9 cellular contexts compared by ENCODE assay signal in the genomic region with DNA sequence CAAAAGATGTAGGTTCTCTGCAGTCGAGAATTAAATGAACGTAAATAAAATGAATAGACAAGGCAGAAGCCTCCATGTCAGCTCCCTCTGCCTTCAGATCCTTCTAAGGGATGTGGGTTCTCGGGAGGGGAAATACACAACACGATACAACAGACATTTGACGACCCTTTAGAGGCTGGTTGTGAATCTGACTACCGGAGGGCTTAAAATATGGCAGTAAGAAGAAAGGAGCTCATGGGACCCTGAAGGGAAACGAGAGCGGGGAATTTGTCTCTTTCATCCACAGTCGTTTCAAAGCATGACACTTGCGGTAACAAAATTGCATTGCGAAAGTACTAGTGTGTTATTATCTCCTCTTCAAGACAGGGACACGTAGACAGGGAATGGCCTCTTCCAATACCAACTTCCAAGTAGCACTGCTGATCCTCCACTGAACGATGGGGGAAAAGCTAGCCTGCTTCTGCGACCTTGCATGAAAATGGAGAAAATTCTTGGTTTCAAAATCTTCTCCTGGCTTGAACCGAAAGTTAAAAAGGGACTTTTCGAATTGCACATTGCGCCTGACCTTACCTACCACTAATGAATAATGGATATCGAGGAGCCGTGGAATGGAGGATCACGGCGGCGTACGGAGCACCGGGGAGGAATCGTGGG. TPM values are rescaled to one million over a fixed set of nuclear protein-coding genes. Genes with fewer than 3 reads are reported as not detected.
DNase-seq lines count a peak whose midpoint lies in the region; FAIRE-seq and TF ChIP-seq lines count a peak whose summit lies in the region.
"Had no signal": no experiment of that assay in that cellular context is flagged by ENCODE, and none has a peak within 500 bp of the region (broad histone marks: within the 10 kb centered on the region; RNA-seq: fewer than 3 reads in every experiment).

No MANE protein-coding gene starts in this region.

- no peaks in the 10 kb centered on the region for H3K79me2 ChIP-seq in keratinocyte (ENCODE audit: control insufficient read depth, insufficient read depth, low read length)

- H3K4me3 Mint-ChIP-seq in IgD-negative memory B cell = peak overlapping the region; percentile 91 to 98 (median 93)

- FAIRE-seq in keratinocyte (lab: Jason Lieb, UNC) = no peak

- H3K9me1 ChIP-seq in keratinocyte (ENCODE audit: control insufficient read depth, extremely low read depth, insufficient read depth, low read length) = no peaks in the 10 kb centered on the region

- no peaks in the 10 kb centered on the region for H4K20me1 ChIP-seq in keratinocyte (ENCODE audit: control insufficient read depth, extremely low read depth, insufficient read depth, low read length)

- no peaks in the 10 kb centered on the region for H3K9me3 Mint-ChIP-seq in IgD-negative memory B cell

- H3K4me1 ChIP-seq in keratinocyte (ENCODE audit: control insufficient read depth, extremely low read depth, insufficient read depth, low read length) (no peaks in the 10 kb centered on the region), subcutaneous abdominal adipose tissue (ENCODE audit: control insufficient read depth in 5 of 5, insufficient read depth in 5 of 5, low read length in 5 of 5) (peaks cover 0 to 36% (median 31%) of the 10 kb centered on the region in 5 donors)

- peaks cover 13 to 27% (median 27%) of the 10 kb centered on the region in 3 donors for H3K4me1 Mint-ChIP-seq in IgD-negative memory B cell

- dilution Hi-C loops in keratinocyte (cut with MboI; ENCODE audit: extremely low pct_ligation_motif_present, low sequenced_read_pairs) = no loop called here

- H3K4me2 ChIP-seq in keratinocyte (ENCODE audit: control insufficient read depth, extremely low read depth, insufficient read depth, low read depth, low read length) = peak overlapping the region; percentile 77

- H2AFZ ChIP-seq in keratinocyte (ENCODE audit: control insufficient read depth, low read length) = peak overlapping the region; percentile 65

- H3K27me3 Mint-ChIP-seq in IgD-negative memory B cell = peaks cover 16% of the 10 kb centered on the region

- in situ Hi-C loops in KBM-7 (cut with MboI; ENCODE audit: low pct_unique_long_range_greater_than_20kb, low sequenced_read_pairs) = no loop called here

- H3K4me3 ChIP-seq in keratinocyte (ENCODE audit: control insufficient read depth in 2 of 3, extremely low read depth in 1 of 3, insufficient read depth in 2 of 3, low read depth in 1 of 3, low read length in 3 of 3) (peak overlapping the region; percentile 50 to 62 (median 57)), subcutaneous abdominal adipose tissue (ENCODE audit: low read depth in 1 of 5, low read length in 5 of 5) (peak overlapping the region; percentile 65 to 88 (median 74))

- peak overlapping the region; percentile 96 to 97 (median 96) for H3K27ac Mint-ChIP-seq in IgD-negative memory B cell

- H3K9ac ChIP-seq in keratinocyte (ENCODE audit: control insufficient read depth, extremely low read depth, insufficient read depth, low read length) (peak overlapping the region; percentile 52), subcutaneous abdominal adipose tissue (ENCODE audit: low read length in 5 of 5) (peak overlapping the region in 3 of 5 donors; percentile 1 to 68 (median 44))

- peak; percentile 9 for DNase-seq in DMS153 (lab: John Stamatoyannopoulos, UW)
- no peak for DNase-seq in DMS153 treated with DMSO at 0.1 percent for 48 hours (lab: John Stamatoyannopoulos, UW; ENCODE audit: unreplicated experiment)
- DNase-seq in keratinocyte (ENCODE audit: low read depth, low spot score) = no peak
- DNase-seq in OCI-M1 (lab: John Stamatoyannopoulos, UW) = no peak
- DNase-seq in KBM-7 = no peak

- no peak for TF ChIP-seq CTCF in keratinocyte (optimal IDR thresholded peaks at IDR 0.05 in 1 of 3, IDR thresholded peaks at IDR 0.05 in 1 of 3, conservative IDR thresholded peaks at IDR 0.05 in 1 of 3; ENCODE audit: extremely low read depth in 1 of 3, insufficient read depth in 2 of 3, low read length in 3 of 3)

- H3K36me3 Mint-ChIP-seq in IgD-negative memory B cell = no peaks in the 10 kb centered on the region

- H3K27ac ChIP-seq in angular gyrus (ENCODE audit: low read depth, low read length) = peak overlapping the region; percentile 94
- no peak overlapping the region for H3K27ac ChIP-seq in keratinocyte (ENCODE audit: control insufficient read depth, insufficient read depth, low read length)
- H3K27ac ChIP-seq in subcutaneous abdominal adipose tissue (ENCODE audit: low read depth, low read length) = peak overlapping the region; percentile 18
- H3K27ac ChIP-seq: 22Rv1 had no signal

- H3K36me3 ChIP-seq in keratinocyte (ENCODE audit: control insufficient read depth in 2 of 2, extremely low read depth in 1 of 2, insufficient read depth in 2 of 2, low read length in 2 of 2) (no peaks in the 10 kb centered on the region), subcutaneous abdominal adipose tissue (ENCODE audit: control insufficient read depth in 5 of 5, insufficient read depth in 5 of 5, low read length in 5 of 5) (no peaks in the 10 kb centered on the region)

- H3K9me3 ChIP-seq in keratinocyte (ENCODE audit: control insufficient read depth, low read depth, low read length) (no peaks in the 10 kb centered on the region), subcutaneous abdominal adipose tissue (ENCODE audit: control insufficient read depth in 5 of 5, low read length in 5 of 5) (no peaks in the 10 kb centered on the region)

- H3K27me3 ChIP-seq in keratinocyte (ENCODE audit: control insufficient read depth, extremely low read depth, insufficient read depth, low read length) (peaks cover 59% of the 10 kb centered on the region), subcutaneous abdominal adipose tissue (ENCODE audit: control insufficient read depth in 5 of 5, insufficient read depth in 4 of 5, low read length in 5 of 5) (peaks cover 0 to 3% (median 0%) of the 10 kb centered on the region in 5 donors)

RNA-seq across cellular contexts. Expression of a gene that starts 1.2 kb away (rescaled TPM):
- polyA plus RNA-seq in IgD-negative memory B cell (3.0 TPM), keratinocyte (0.34 to 0.95 TPM (median 0.36 TPM) in 3 replicates)
- 1.1 TPM for polyA plus RNA-seq in keratinocyte (2011; ENCODE audit: low read depth)
- polyA plus RNA-seq in keratinocyte (2011; cell fraction: cytosol; rRNA removed) = 0.15 and 0.25 TPM in 2 replicates
- polyA plus RNA-seq in keratinocyte (2011; cell fraction: nucleus; rRNA removed) = 1.3 and 1.4 TPM in 2 replicates
- 0.78 and 1.1 TPM in 2 replicates for polyA plus RNA-seq in keratinocyte (2012; ENCODE audit: low replicate concordance)
- 1.6 to 5.5 TPM (median 3.2 TPM) in 3 replicates for polyA minus RNA-seq in keratinocyte
- polyA minus RNA-seq in keratinocyte (2011; cell fraction: cytosol; rRNA and poly(A)+ RNA removed) = 5.6 TPM
- polyA minus RNA-seq in keratinocyte (2011; cell fraction: nucleus; rRNA and poly(A)+ RNA removed) = 1.6 and 3.4 TPM in 2 replicates
